16 cellular contexts compared by ENCODE assay signal in the genomic region with DNA sequence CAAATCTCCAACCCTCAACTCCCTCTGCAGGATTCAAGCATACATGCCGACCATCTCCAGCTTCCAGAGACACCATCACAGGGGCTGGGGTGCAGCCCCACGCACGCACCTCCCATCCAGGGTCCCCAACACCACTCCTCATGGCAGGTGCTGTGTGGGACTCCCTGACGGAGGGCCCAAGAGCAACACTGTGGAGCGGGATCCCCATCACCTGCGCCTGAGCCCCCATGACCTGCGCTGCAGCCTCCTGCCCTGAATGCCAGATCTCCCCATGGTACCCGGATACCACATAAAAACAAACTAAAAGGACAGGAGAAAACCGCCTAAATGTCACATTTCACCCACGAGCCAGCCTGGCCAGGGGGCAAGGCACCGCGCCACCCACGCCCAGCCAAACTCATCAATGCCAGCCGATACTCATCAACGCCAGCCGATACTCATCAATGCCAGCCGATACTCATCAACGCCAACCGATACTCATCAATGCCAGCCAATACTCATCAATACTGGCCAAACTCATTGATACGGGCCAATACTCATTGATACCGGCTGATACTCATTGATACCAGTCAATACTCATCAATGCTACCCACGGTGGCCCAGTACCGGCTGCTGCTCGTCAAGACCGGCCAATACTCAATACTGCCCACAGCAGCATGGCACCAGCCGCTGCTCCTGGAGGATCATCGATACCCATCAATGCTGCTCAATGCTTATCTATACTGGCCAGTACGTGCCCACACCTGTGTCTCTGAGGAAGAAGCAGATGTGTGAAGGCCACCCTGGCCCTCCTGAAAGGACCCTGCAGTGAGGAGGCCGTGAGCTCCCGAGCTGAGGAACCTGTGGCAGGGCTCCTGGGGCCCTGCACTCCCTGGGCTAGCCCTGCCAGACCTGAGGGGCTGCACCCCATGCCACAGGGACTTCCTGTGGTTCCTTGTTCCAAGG. TPM values are rescaled to one million over a fixed set of nuclear protein-coding genes. Genes with fewer than 3 reads are reported as not detected.
DNase-seq lines count a peak whose midpoint lies in the region; ATAC-seq and TF ChIP-seq lines count a peak whose summit lies in the region.
"Had no signal": no experiment of that assay in that cellular context is flagged by ENCODE, and none has a peak within 500 bp of the region (broad histone marks: within the 10 kb centered on the region; RNA-seq: fewer than 3 reads in every experiment).

No MANE protein-coding gene starts in this region.

- H3K36me3 Mint-ChIP-seq in immature natural killer cell, result peaks cover 0 to 3% (median 3%) of the 10 kb centered on the region in 3 donors
- H3K36me3 Mint-ChIP-seq in activated CD4-positive, alpha-beta memory T cell treated with anti-CD3 and anti-CD28 coated beads for 36 hours, result peaks cover 16% of the 10 kb centered on the region

- TF ChIP-seq CTCF in VCaP (conservative IDR thresholded peaks at IDR 0.05) (no peak), tibial artery (IDR thresholded peaks at IDR 0.05) (no peak)

- no peaks in the 10 kb centered on the region for H3K9me3 ChIP-seq in tibial artery
- H3K9me3 ChIP-seq: heart left ventricle, thyroid gland had no signal

- POLR2A ChIA-PET in activated CD4-positive, alpha-beta memory T cell treated with anti-CD3 and anti-CD28 coated beads for 36 hours (lab: Charles Lee), result interaction anchor here (0.5 kb wide), 1 partner anchor 26 kb away, joined by 4 read pairs; no protein-coding TSS in a partner anchor

- no peak overlapping the region for H3K4me3 ChIP-seq in tibial artery
- H3K4me3 ChIP-seq: cardiac muscle cell, heart left ventricle, SK-N-MC, thyroid gland had no signal

- H3K27ac ChIP-seq in VCaP (peak overlapping the region; percentile 97; the same call in 1 of the 2 replicates), tibial artery (no peak overlapping the region)
- H3K27ac ChIP-seq: cardiac muscle cell, heart left ventricle, HL-60, SK-N-MC, thyroid gland had no signal

- CTCF ChIA-PET in activated CD4-positive, alpha-beta memory T cell treated with anti-CD3 and anti-CD28 coated beads for 36 hours (lab: Charles Lee), result interaction anchor here (1.2 to 3.0 kb wide), 2 partner anchors 26 to 43 kb away, joined by 3 to 7 read pairs; no protein-coding TSS in a partner anchor

- H3K9me3 Mint-ChIP-seq in immature natural killer cell, result no peaks in the 10 kb centered on the region
- no peaks in the 10 kb centered on the region for H3K9me3 Mint-ChIP-seq in activated CD4-positive, alpha-beta memory T cell treated with anti-CD3 and anti-CD28 coated beads for 36 hours

- no peak for ATAC-seq in HG03442 (IDR thresholded peaks at IDR 0.05; ENCODE audit: unreplicated experiment)
- ATAC-seq: heart left ventricle had no signal

- H3K27me3 Mint-ChIP-seq in immature natural killer cell (ENCODE audit: low read depth in 3 of 3), result peaks cover 19 to 34% (median 20%) of the 10 kb centered on the region in 3 donors
- no peaks in the 10 kb centered on the region for H3K27me3 Mint-ChIP-seq in activated CD4-positive, alpha-beta memory T cell treated with anti-CD3 and anti-CD28 coated beads for 36 hours

- H3K4me1 Mint-ChIP-seq in immature natural killer cell, result peaks cover 57 to 66% of the 10 kb centered on the region in 2 donors
- peaks cover 41% of the 10 kb centered on the region for H3K4me1 Mint-ChIP-seq in activated CD4-positive, alpha-beta memory T cell treated with anti-CD3 and anti-CD28 coated beads for 36 hours (ENCODE audit: low read depth)

- H3K36me3 ChIP-seq in tibial artery, result peaks cover 12 to 41% (median 27%) of the 10 kb centered on the region in 3 donors

- DNase-seq in activated effector memory CD4-positive, alpha-beta T cell treated with anti-CD3 and anti-CD28 coated beads, Interleukin-2, amount 50 U/mL, for 16 hours, result peak; percentile 57
- no peak for DNase-seq in activated effector memory CD4-positive, alpha-beta T cell treated with Interleukin-2 at 50 U/mL for 16 hours
- DNase-seq in immature natural killer cell (no peak), tibial artery (peak; percentile 13 to 48), NCI-H446 (lab: John Stamatoyannopoulos, UW) (no peak)
- no peak for DNase-seq in activated CD4-positive, alpha-beta memory T cell treated with anti-CD3 and anti-CD28 coated beads for 36 hours
- DNase-seq: activated gamma-delta T cell; NCI-H2081 treated with DMSO at 0.1 percent for 48 hours; stimulated activated CD4-positive, alpha-beta T cell treated with anti-CD3 and anti-CD28 coated beads, Interleukin-12 subunit alpha, Interleukin-12 subunit beta, amount 100 ng/mL, for 4 hours had no signal

- peaks cover 15 to 65% (median 54%) of the 10 kb centered on the region in 4 donors for H3K4me1 ChIP-seq in tibial artery

- no peaks in the 10 kb centered on the region for H3K27me3 ChIP-seq in tibial artery
- H3K27me3 ChIP-seq: cardiac muscle cell, heart left ventricle, thyroid gland had no signal

- H3K4me3 Mint-ChIP-seq in immature natural killer cell, result peak overlapping the region in 2 of 5 donors; percentile 10 to 54
- H3K4me3 Mint-ChIP-seq in activated CD4-positive, alpha-beta memory T cell treated with anti-CD3 and anti-CD28 coated beads for 36 hours, result no peak overlapping the region

- intact Hi-C loops in tibial artery (cut with DNase I; ENCODE audit: low total_unique reads), result no loop called here
- intact Hi-C loops in activated CD4-positive, alpha-beta memory T cell treated with anti-CD3 and anti-CD28 coated beads for 36 hours (cut with micrococcal nuclease), result no loop called here

- peak overlapping the region; percentile 31 to 84 (median 79) for H3K27ac Mint-ChIP-seq in immature natural killer cell
- H3K27ac Mint-ChIP-seq in activated CD4-positive, alpha-beta memory T cell treated with anti-CD3 and anti-CD28 coated beads for 36 hours, result no peak overlapping the region

RNA-seq across cellular contexts. Expression of gene CTBP1, which starts 6.2 kb away (rescaled TPM):
- 100 to 1,000 TPM in 1 of 3 donors, 10 to 100 TPM in 2; 72.1 to 110 (median 77.7) TPM for polyA plus RNA-seq in immature natural killer cell
- total RNA-seq in activated CD4-positive, alpha-beta memory T cell treated with anti-CD3 and anti-CD28 coated beads for 36 hours, result 100 to 1,000 TPM; 154 to 162 TPM

RNA-seq across cellular contexts. Expression of gene MAEA, which starts 46.9 kb away (rescaled TPM):
- polyA plus RNA-seq in immature natural killer cell, result 10 to 100 TPM; 60.7 to 76.0 (median 72.9) TPM
- 10 to 100 TPM; 47.3 to 50.3 TPM for total RNA-seq in activated CD4-positive, alpha-beta memory T cell treated with anti-CD3 and anti-CD28 coated beads for 36 hours

Comparison
In these comparisons a context has a peak if more than half of its experiments do, and no peak if none do; other contexts are left out.
1. DNase-seq: peak in activated effector memory CD4-positive, alpha-beta T cell treated with anti-CD3 and anti-CD28 coated beads, Interleukin-2, amount 50 U/mL, for 16 hours (single experiment) and tibial artery (2 of 2); none in activated effector memory CD4-positive, alpha-beta T cell treated with Interleukin-2 at 50 U/mL for 16 hours (single experiment), immature natural killer cell (0 of 3), activated CD4-positive, alpha-beta memory T cell treated with anti-CD3 and anti-CD28 coated beads for 36 hours (single experiment) and NCI-H446 (0 of 2).